In the genomic region with DNA sequence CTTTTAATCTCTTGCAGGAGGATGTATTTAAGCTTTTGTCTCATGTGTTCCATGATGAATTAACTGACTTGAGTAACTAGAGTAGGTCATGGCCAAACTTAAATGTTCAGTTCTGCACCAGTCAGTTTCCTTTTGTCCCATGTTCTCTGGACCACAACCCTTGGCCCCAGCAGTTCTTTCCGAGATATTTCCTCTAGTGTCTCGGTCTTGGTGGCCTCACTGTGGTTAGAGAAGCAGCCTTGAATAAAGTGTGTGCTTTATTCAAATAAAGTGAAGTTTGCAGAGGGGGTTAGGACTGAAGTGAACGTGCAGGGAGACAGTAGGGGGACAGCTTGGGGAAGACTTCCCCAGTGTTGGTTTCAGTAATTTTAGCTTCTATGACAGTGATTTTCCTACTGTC, we compare ENCODE assay signal across 1 cellular context.
TF ChIP-seq lines count a peak whose summit lies in the region.

No MANE protein-coding gene starts in this region.

TF ChIP-seq in IMR-90, 13 proteins besides CTCF, POLR2A, EP300 and RAD21:
- TF ChIP-seq MAZ (IDR thresholded peaks at IDR 0.05; ENCODE audit: borderline replicate concordance, low read depth, low read length) = no peak
- TF ChIP-seq, protein P1, sequence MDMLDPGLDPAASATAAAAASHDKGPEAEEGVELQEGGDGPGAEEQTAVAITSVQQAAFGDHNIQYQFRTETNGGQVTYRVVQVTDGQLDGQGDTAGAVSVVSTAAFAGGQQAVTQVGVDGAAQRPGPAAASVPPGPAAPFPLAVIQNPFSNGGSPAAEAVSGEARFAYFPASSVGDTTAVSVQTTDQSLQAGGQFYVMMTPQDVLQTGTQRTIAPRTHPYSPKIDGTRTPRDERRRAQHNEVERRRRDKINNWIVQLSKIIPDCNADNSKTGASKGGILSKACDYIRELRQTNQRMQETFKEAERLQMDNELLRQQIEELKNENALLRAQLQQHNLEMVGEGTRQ (IDR thresholded peaks at IDR 0.05; ENCODE audit: low read depth, low read length) = no peak
- no peak for TF ChIP-seq RCOR1 (IDR thresholded peaks at IDR 0.05; ENCODE audit: insufficient replicate concordance, low read length)
- TF ChIP-seq SMC3 (IDR thresholded peaks at IDR 0.05; ENCODE audit: low read depth, low read length) = no peak
- TF ChIP-seq NFE2L2 (IDR thresholded peaks at IDR 0.05; ENCODE audit: low read depth, low read length) = no peak
- TF ChIP-seq FOS (IDR thresholded peaks at IDR 0.05; ENCODE audit: low read depth, low read length) = no peak
- TF ChIP-seq BHLHE40 (IDR thresholded peaks at IDR 0.05; ENCODE audit: low read depth, low read length) = no peak
- no peak for TF ChIP-seq CEBPB (IDR thresholded peaks at IDR 0.05; ENCODE audit: low read depth, low read length)
